In genomic region chr17:80882323-80882722, GRCh38 we compare ENCODE assay signal across 19 cellular contexts.
DNase-seq lines count a peak whose midpoint lies in the region; ATAC-seq and TF ChIP-seq lines count a peak whose summit lies in the region.
"Had no signal": no experiment of that assay in that cellular context is flagged by ENCODE, and none has a peak within 500 bp of the region (broad histone marks: within the 10 kb centered on the region; RNA-seq: fewer than 3 reads in every experiment).

No MANE protein-coding gene starts in this region.

- H3K4me1 Mint-ChIP-seq in activated naive CD4-positive, alpha-beta T cell treated with anti-CD3 and anti-CD28 coated beads, Interleukin-2, amount 10 ng/mL, durations not matched to agents 7 days and 5 days = peaks cover 43% of the 10 kb centered on the region
- H3K4me1 Mint-ChIP-seq in CD14-positive monocyte = peaks cover 15% of the 10 kb centered on the region
- no peaks in the 10 kb centered on the region for H3K4me1 Mint-ChIP-seq in chondrocyte (ENCODE audit: low read depth)

- TF ChIP-seq CTCF in CD14-positive monocyte (IDR thresholded peaks at IDR 0.05) (no peak), chondrocyte (IDR thresholded peaks at IDR 0.05) (no peak), foreskin keratinocyte (conservative IDR thresholded peaks at IDR 0.05) (no peak)

- ATAC-seq in foreskin keratinocyte = no peak
- ATAC-seq in GM18858 (IDR thresholded peaks at IDR 0.05; ENCODE audit: unreplicated experiment) = no peak

- intact Hi-C loops in CD14-positive monocyte (cut with micrococcal nuclease) = no loop called here

- H3K27me3 ChIP-seq in foreskin keratinocyte = no peaks in the 10 kb centered on the region
- H3K27me3 ChIP-seq: MG63 had no signal

- no peaks in the 10 kb centered on the region for H3K4me1 ChIP-seq in foreskin keratinocyte

- no peaks in the 10 kb centered on the region for H3K27me3 Mint-ChIP-seq in activated naive CD4-positive, alpha-beta T cell treated with anti-CD3 and anti-CD28 coated beads, Interleukin-2, amount 10 ng/mL, durations not matched to agents 7 days and 5 days
- H3K27me3 Mint-ChIP-seq in CD14-positive monocyte (ENCODE audit: low read depth in 3 of 3) (peaks cover 0 to 4% (median 1%) of the 10 kb centered on the region in 3 donors), chondrocyte (ENCODE audit: low read depth) (no peaks in the 10 kb centered on the region)

- peaks cover 53% of the 10 kb centered on the region for H3K36me3 Mint-ChIP-seq in activated naive CD4-positive, alpha-beta T cell treated with anti-CD3 and anti-CD28 coated beads, Interleukin-2, amount 10 ng/mL, durations not matched to agents 7 days and 5 days
- H3K36me3 Mint-ChIP-seq in CD14-positive monocyte (peaks cover 59 to 70% of the 10 kb centered on the region in 2 donors), chondrocyte (ENCODE audit: low read depth) (peaks cover 14% of the 10 kb centered on the region)

- CTCF ChIA-PET in activated naive CD4-positive, alpha-beta T cell treated with anti-CD3 and anti-CD28 coated beads, Interleukin-2, amount 10 ng/mL, durations not matched to agents 7 days and 5 days (lab: Charles Lee) = no interaction called here

- no peak overlapping the region for H3K4me3 Mint-ChIP-seq in activated naive CD4-positive, alpha-beta T cell treated with anti-CD3 and anti-CD28 coated beads, Interleukin-2, amount 10 ng/mL, durations not matched to agents 7 days and 5 days
- H3K4me3 Mint-ChIP-seq in CD14-positive monocyte (no peak overlapping the region), chondrocyte (ENCODE audit: unreplicated experiment) (no peak overlapping the region)
- H3K4me3 Mint-ChIP-seq: HFFc6 had no signal

- no peaks in the 10 kb centered on the region for H3K9me3 Mint-ChIP-seq in activated naive CD4-positive, alpha-beta T cell treated with anti-CD3 and anti-CD28 coated beads, Interleukin-2, amount 10 ng/mL, durations not matched to agents 7 days and 5 days
- H3K9me3 Mint-ChIP-seq in CD14-positive monocyte (peaks cover 0 to 2% (median 0%) of the 10 kb centered on the region in 7 donors), chondrocyte (ENCODE audit: low read depth) (no peaks in the 10 kb centered on the region)
- H3K9me3 Mint-ChIP-seq: HFFc6 had no signal

- no peak overlapping the region for H3K27ac ChIP-seq in foreskin keratinocyte

- no peak for DNase-seq in activated naive CD4-positive, alpha-beta T cell treated with anti-CD3 and anti-CD28 coated beads, Interleukin-2, amount 10 ng/mL, durations not matched to agents 7 days and 5 days
- no peak for DNase-seq in activated naive CD4-positive, alpha-beta T cell treated with anti-CD3 and anti-CD28 coated beads, Interleukin-2, amount 50 U/mL, for 16 hours
- DNase-seq in CD14-positive monocyte (ENCODE audit: low spot score) = peak; percentile 20
- peak; percentile 50 for DNase-seq in chondrocyte (ENCODE audit: low spot score)
- DNase-seq in mesenteric fat pad (ENCODE audit: low spot score) = peak; percentile 68
- no peak for DNase-seq in foreskin keratinocyte
- no peak for DNase-seq in C1 segment of cervical spinal cord (lab: John Stamatoyannopoulos, UW)
- DNase-seq: 8988T, DMS 273 treated with DMSO at 0.1 percent for 48 hours, GF-D8, HFFc6, Karpas-422, MG63, NCI-H1105, NCI-H1694, NCI-H226, NCI-H524 treated with DMSO at 0.1 percent for 48 hours, SHP77 had no signal

- peak overlapping the region; percentile 34 for H3K27ac Mint-ChIP-seq in activated naive CD4-positive, alpha-beta T cell treated with anti-CD3 and anti-CD28 coated beads, Interleukin-2, amount 10 ng/mL, durations not matched to agents 7 days and 5 days
- H3K27ac Mint-ChIP-seq in CD14-positive monocyte = peak overlapping the region in 1 of 7 donors; percentile 12
- no peak overlapping the region for H3K27ac Mint-ChIP-seq in chondrocyte (ENCODE audit: unreplicated experiment)
- H3K27ac Mint-ChIP-seq: HFFc6 had no signal

Comparison
In these comparisons a context has a peak if more than half of its experiments do, and no peak if none do; other contexts are left out.
1. DNase-seq: peak in CD14-positive monocyte (single experiment), chondrocyte (single experiment) and mesenteric fat pad (single experiment); none in activated naive CD4-positive, alpha-beta T cell treated with anti-CD3 and anti-CD28 coated beads, Interleukin-2, amount 10 ng/mL, durations not matched to agents 7 days and 5 days (single experiment), activated naive CD4-positive, alpha-beta T cell treated with anti-CD3 and anti-CD28 coated beads, Interleukin-2, amount 50 U/mL, for 16 hours (single experiment), foreskin keratinocyte (0 of 2) and C1 segment of cervical spinal cord (0 of 14).